Comparison of ENCODE assay signal across 27 cellular contexts in the genomic region with DNA sequence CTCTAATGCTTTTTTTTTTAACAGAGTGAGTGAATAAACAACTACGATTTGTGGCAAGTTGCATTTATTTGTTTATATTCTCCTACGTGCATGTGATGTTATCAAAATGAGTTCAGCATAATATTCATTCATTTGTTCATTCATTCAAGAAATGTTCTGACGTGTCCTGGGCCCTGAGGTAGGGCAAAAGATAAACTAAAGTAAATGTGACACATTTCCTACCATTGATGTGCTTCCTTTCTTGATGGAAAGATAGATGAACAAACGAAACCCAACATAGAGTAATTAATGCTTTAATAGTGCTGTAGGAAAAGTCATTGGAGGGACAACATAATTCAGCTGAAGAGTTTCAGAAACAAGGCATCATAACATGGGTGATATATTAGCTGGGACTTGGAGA.
"Had no signal": no experiment of that assay in that cellular context is flagged by ENCODE, and none has a peak within 500 bp of the region (broad histone marks: within the 10 kb centered on the region; RNA-seq: fewer than 3 reads in every experiment).

No MANE protein-coding gene starts in this region.

- H3K4me1 Mint-ChIP-seq: immature natural killer cell; memory B cell; naive thymus-derived CD4-positive, alpha-beta T cell; stimulated activated effector memory CD8-positive, alpha-beta T cell treated with anti-CD3 and anti-CD28 coated beads, Interleukin-12 subunit alpha, Interleukin-12 subunit beta, amount 100 ng/mL, for 72 hours had no signal

- H3K4me3 ChIP-seq: left lung, lower lobe of right lung, mucosa of descending colon, ovary, right atrium auricular region, right lobe of liver, suprapubic skin, thoracic aorta, tibial artery, uterus had no signal

- H3K27me3 ChIP-seq: left lung, ovary, right atrium auricular region, right lobe of liver, suprapubic skin, tibial artery, uterus had no signal

- H3K27ac Mint-ChIP-seq: immature natural killer cell; memory B cell; naive thymus-derived CD4-positive, alpha-beta T cell; natural killer cell treated with Interleukin-12 subunit alpha and Interleukin-12 subunit beta and Interleukin-15 and Interleukin-18, amount 100 ng/mL, for 72 hours; progenitor cell of endocrine pancreas; stimulated activated effector memory CD8-positive, alpha-beta T cell treated with anti-CD3 and anti-CD28 coated beads, Interleukin-12 subunit alpha, Interleukin-12 subunit beta, amount 100 ng/mL, for 72 hours; stimulated activated naive CD8-positive, alpha-beta T cell treated with anti-CD3 and anti-CD28 coated beads, Interleukin-15, Interleukin-2, amounts not matched to agents 100 ng/mL and 50 ng/mL, for 24 hours had no signal

- FAIRE-seq: islet of Langerhans, kidney had no signal

- H3K27me3 Mint-ChIP-seq: progenitor cell of endocrine pancreas; stimulated activated naive CD8-positive, alpha-beta T cell treated with anti-CD3 and anti-CD28 coated beads, Interleukin-15, Interleukin-2, amounts not matched to agents 100 ng/mL and 50 ng/mL, for 24 hours had no signal

- H3K36me3 Mint-ChIP-seq: memory B cell; stimulated activated effector memory CD8-positive, alpha-beta T cell treated with anti-CD3 and anti-CD28 coated beads, Interleukin-12 subunit alpha, Interleukin-12 subunit beta, amount 100 ng/mL, for 72 hours had no signal

- H3K4me3 Mint-ChIP-seq: immature natural killer cell; memory B cell; naive thymus-derived CD4-positive, alpha-beta T cell; natural killer cell treated with Interleukin-12 subunit alpha and Interleukin-12 subunit beta and Interleukin-15 and Interleukin-18, amount 100 ng/mL, for 72 hours; stimulated activated effector memory CD8-positive, alpha-beta T cell treated with anti-CD3 and anti-CD28 coated beads, Interleukin-12 subunit alpha, Interleukin-12 subunit beta, amount 100 ng/mL, for 72 hours; stimulated activated naive CD8-positive, alpha-beta T cell treated with anti-CD3 and anti-CD28 coated beads, Interleukin-15, Interleukin-2, amounts not matched to agents 100 ng/mL and 50 ng/mL, for 24 hours had no signal

- H3K36me3 ChIP-seq: left lung, lower lobe of right lung, ovary, right atrium auricular region, right lobe of liver, suprapubic skin, thoracic aorta, tibial artery, uterus had no signal

- H3K27ac ChIP-seq: left lung, lower lobe of right lung, ovary, right atrium auricular region, right lobe of liver, suprapubic skin, thoracic aorta, tibial artery had no signal

- H3K9me3 ChIP-seq: right lobe of liver, uterus had no signal

- ATAC-seq: left colon; left lung; lower lobe of right lung; mucosa of descending colon; naive thymus-derived CD4-positive, alpha-beta T cell; natural killer cell treated with Interleukin-12 subunit alpha and Interleukin-12 subunit beta and Interleukin-15 and Interleukin-18, amount 100 ng/mL, for 72 hours; right lobe of liver; stimulated activated effector memory CD8-positive, alpha-beta T cell treated with anti-CD3 and anti-CD28 coated beads, Interleukin-12 subunit alpha, Interleukin-12 subunit beta, amount 100 ng/mL, for 72 hours had no signal

- DNase-seq: hypothalamus; immature natural killer cell; kidney; left colon; left lung; lower lobe of right lung; midbrain; mucosa of descending colon; naive thymus-derived CD4-positive, alpha-beta T cell; ovary; right lobe of liver; stimulated activated CD4-positive, alpha-beta T cell treated with anti-CD3 and anti-CD28 coated beads, Interleukin-12 subunit alpha, Interleukin-12 subunit beta, amount 100 ng/mL, for 4 hours; stimulated activated CD4-positive, alpha-beta T cell treated with anti-CD3 and anti-CD28 coated beads, Interleukin-15, amount 100 ng/mL, for 24 hours; stimulated activated CD4-positive, alpha-beta T cell treated with anti-CD3 and anti-CD28 coated beads, Interleukin-2, amount 100 ng/mL, for 24 hours; stimulated activated CD4-positive, alpha-beta T cell treated with anti-CD3 and anti-CD28 coated beads, Interleukin-4, amount 100 ng/mL, for 1 hour; stimulated activated naive CD4-positive, alpha-beta T cell; tibial artery; uterus had no signal

- H3K4me1 ChIP-seq: left lung, lower lobe of right lung, right lobe of liver, suprapubic skin had no signal
